ENCODE assay signal across 9 cellular contexts in genomic region chr2:147636238-147636887, GRCh38.
DNase-seq lines count a peak whose midpoint lies in the region; ATAC-seq, FAIRE-seq and TF ChIP-seq lines count a peak whose summit lies in the region.
"Had no signal": no experiment of that assay in that cellular context is flagged by ENCODE, and none has a peak within 500 bp of the region (broad histone marks: within the 10 kb centered on the region; RNA-seq: fewer than 3 reads in every experiment).

No MANE protein-coding gene starts in this region.

- H3K9me3 ChIP-seq in MG63 = no peaks in the 10 kb centered on the region

- H3K27me3 Mint-ChIP-seq in CD14-positive monocyte (ENCODE audit: low read depth in 3 of 3) = peaks cover 0 to 1% (median 0%) of the 10 kb centered on the region in 3 donors

- peak overlapping the region; percentile 92 to 98 (median 95) for H3K27ac Mint-ChIP-seq in CD14-positive monocyte
- H3K27ac Mint-ChIP-seq: natural killer cell had no signal

- H3K27me3 ChIP-seq in MG63 = no peaks in the 10 kb centered on the region
- no peaks in the 10 kb centered on the region for H3K27me3 ChIP-seq in bronchial epithelial cell (ENCODE audit: control insufficient read depth, insufficient read depth, low read length)

- TF ChIP-seq CTCF in CD14-positive monocyte (IDR thresholded peaks at IDR 0.05) (no peak), bronchial epithelial cell (IDR thresholded peaks at IDR 0.05; ENCODE audit: insufficient read depth, low read length, severe bottlenecking) (no peak), lower leg skin (IDR thresholded peaks at IDR 0.05) (no peak)

- peaks cover 5% of the 10 kb centered on the region for H3K4me1 Mint-ChIP-seq in CD14-positive monocyte
- H3K4me1 Mint-ChIP-seq: natural killer cell had no signal

- no peaks in the 10 kb centered on the region for H3K36me3 ChIP-seq in MG63
- no peaks in the 10 kb centered on the region for H3K36me3 ChIP-seq in bronchial epithelial cell (ENCODE audit: control insufficient read depth, insufficient read depth, low read length)

- DNase-seq in CD14-positive monocyte (ENCODE audit: low spot score) (peak; percentile 57), MG63 (peak; percentile 32), bronchial epithelial cell (ENCODE audit: low read depth) (peak; percentile 53), midbrain (lab: John Stamatoyannopoulos, UW) (peak; percentile 6), NCI-H2107 treated with DMSO at 0.1 percent for 48 hours (lab: John Stamatoyannopoulos, UW; ENCODE audit: unreplicated experiment) (no peak), NCI-H146 (lab: John Stamatoyannopoulos, UW) (no peak), lower leg skin (ENCODE audit: low spot score in 2 of 2) (no peak)
- DNase-seq: natural killer cell had no signal

- peak overlapping the region; percentile 52 to 83 for H3K4me3 Mint-ChIP-seq in CD14-positive monocyte
- H3K4me3 Mint-ChIP-seq: natural killer cell had no signal

- TF ChIP-seq POLR2A in lower leg skin (IDR thresholded peaks at IDR 0.05) = no peak

- WGBS in lower leg skin, 2 donors = 41 to 53% methylated on average over 9 of the region's 9 CpGs

- ATAC-seq in GM18867 (IDR thresholded peaks at IDR 0.05; ENCODE audit: unreplicated experiment) = no peak
- ATAC-seq: natural killer cell had no signal

- intact Hi-C loops in CD14-positive monocyte (cut with micrococcal nuclease) (loop anchor here in 1 of 2 donors (5.0 kb wide), 1 partner anchor 51 kb away; no protein-coding TSS in a partner anchor), lower leg skin (cut with DNase I; ENCODE audit: low total_unique reads) (no loop called here)

- 0 out of 2 replicates have a peak overlapping the region, but pooled peaks have one; percentile 5 for H3K4me3 ChIP-seq in MG63
- no peak overlapping the region for H3K4me3 ChIP-seq in bronchial epithelial cell (ENCODE audit: low read depth, low read length)
- no peak overlapping the region for H3K4me3 ChIP-seq in lower leg skin (ENCODE audit: low read depth, poor library complexity, severe bottlenecking)

- H3K9me3 Mint-ChIP-seq in CD14-positive monocyte = peaks cover 0 to 4% (median 2%) of the 10 kb centered on the region in 7 donors
- H3K9me3 Mint-ChIP-seq: natural killer cell had no signal

- FAIRE-seq in bronchial epithelial cell (lab: Jason Lieb, UNC) = no peak

- H3K36me3 Mint-ChIP-seq in CD14-positive monocyte = no peaks in the 10 kb centered on the region
- H3K36me3 Mint-ChIP-seq: natural killer cell had no signal

Comparison
In these comparisons a context has a peak if more than half of its experiments do, and no peak if none do; other contexts are left out.
1. DNase-seq: peak in CD14-positive monocyte (single experiment), MG63 (single experiment), bronchial epithelial cell (single experiment) and midbrain (single experiment); none in NCI-H2107 treated with DMSO at 0.1 percent for 48 hours (single experiment), NCI-H146 (single experiment) and lower leg skin (0 of 2).